1 cellular context compared by ENCODE assay signal in the genomic region with DNA sequence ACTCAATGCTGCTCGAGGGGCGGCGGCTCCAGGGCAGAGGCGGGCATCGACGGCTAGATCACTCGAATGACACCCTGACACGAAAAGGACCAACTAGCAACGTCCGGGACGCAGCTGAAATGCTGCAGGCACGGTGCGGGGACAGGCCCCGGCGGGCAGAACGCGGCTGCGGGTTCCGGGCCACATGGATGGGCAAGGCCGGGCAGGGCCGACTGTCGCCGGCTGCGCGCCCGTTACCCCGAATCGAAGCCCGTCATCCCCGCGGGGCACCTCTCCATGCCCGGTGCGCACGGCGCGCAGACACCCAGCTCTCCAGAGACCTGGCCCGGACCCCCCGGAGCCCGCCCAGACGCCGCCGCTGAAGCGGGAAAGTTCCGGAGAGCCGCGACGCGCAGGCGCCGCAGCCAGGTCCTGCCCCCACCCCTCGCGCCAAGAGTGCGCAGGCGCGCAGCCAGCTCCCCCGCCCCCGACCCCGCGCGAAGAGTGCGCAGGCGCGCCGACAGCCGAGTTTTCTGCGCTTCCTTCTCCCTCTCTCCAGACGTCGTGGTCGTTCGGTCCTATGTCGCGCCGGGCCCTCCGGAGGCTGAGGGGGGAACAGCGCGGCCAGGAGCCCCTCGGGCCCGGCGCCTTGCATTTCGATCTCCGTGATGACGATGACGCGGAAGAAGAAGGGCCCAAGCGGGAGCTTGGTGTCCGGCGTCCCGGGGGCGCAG.
A peak's percentile ranks its signal among the peaks of the same experiment; 100 is the strongest.
TF ChIP-seq lines count a peak whose summit lies in the region.

A gene with protein sequence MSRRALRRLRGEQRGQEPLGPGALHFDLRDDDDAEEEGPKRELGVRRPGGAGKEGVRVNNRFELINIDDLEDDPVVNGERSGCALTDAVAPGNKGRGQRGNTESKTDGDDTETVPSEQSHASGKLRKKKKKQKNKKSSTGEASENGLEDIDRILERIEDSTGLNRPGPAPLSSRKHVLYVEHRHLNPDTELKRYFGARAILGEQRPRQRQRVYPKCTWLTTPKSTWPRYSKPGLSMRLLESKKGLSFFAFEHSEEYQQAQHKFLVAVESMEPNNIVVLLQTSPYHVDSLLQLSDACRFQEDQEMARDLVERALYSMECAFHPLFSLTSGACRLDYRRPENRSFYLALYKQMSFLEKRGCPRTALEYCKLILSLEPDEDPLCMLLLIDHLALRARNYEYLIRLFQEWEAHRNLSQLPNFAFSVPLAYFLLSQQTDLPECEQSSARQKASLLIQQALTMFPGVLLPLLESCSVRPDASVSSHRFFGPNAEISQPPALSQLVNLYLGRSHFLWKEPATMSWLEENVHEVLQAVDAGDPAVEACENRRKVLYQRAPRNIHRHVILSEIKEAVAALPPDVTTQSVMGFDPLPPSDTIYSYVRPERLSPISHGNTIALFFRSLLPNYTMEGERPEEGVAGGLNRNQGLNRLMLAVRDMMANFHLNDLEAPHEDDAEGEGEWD (plus strand): TSS at position 484 of the 713 bp plus-strand sequence. CDS start 76 bp downstream, at position 560.

TF ChIP-seq in HepG2, 621 proteins besides CTCF, POLR2A, EP300 and RAD21 (continued from another document and continues in another):
- TF ChIP-seq DNMT3B (CRISPR knock-in tag; conservative IDR thresholded peaks at IDR 0.05) (no peak; the same call in 1 of the 2 replicates), ZNF556 (CRISPR knock-in tag; IDR thresholded peaks at IDR 0.05; ENCODE audit: borderline replicate concordance) (no peak), ZBTB7A (CRISPR knock-in tag; IDR thresholded peaks at IDR 0.05) (peak; percentile 51), ZNF20 (CRISPR knock-in tag; IDR thresholded peaks at IDR 0.05) (peak; percentile 96), SYNCRIP (IDR thresholded peaks at IDR 0.05; ENCODE audit: insufficient read depth, low read depth, low read length) (no peak), ZNF121 (CRISPR knock-in tag; IDR thresholded peaks at IDR 0.05) (peak; percentile 66; the same call in 1 of the 2 replicates), ZNF550 (CRISPR knock-in tag; IDR thresholded peaks at IDR 0.05; ENCODE audit: borderline replicate concordance) (peak; percentile 91; the same call in 1 of the 2 replicates), ZNF552 (CRISPR knock-in tag; IDR thresholded peaks at IDR 0.05; ENCODE audit: borderline replicate concordance) (peak; percentile 94), CENPX (CRISPR knock-in tag; IDR thresholded peaks at IDR 0.05) (no peak), ZHX1 (CRISPR knock-in tag; IDR thresholded peaks at IDR 0.05; ENCODE audit: low read depth) (no peak; the same call in 1 of the 2 replicates), ZNF432 (CRISPR knock-in tag; IDR thresholded peaks at IDR 0.05; ENCODE audit: borderline replicate concordance) (no peak), ZNF780A (CRISPR knock-in tag; IDR thresholded peaks at IDR 0.05) (no peak), HIVEP1 (CRISPR knock-in tag; IDR thresholded peaks at IDR 0.05) (peak; percentile 88), CEBPZ (IDR thresholded peaks at IDR 0.05; ENCODE audit: low read length) (no peak), ZNF333 (CRISPR knock-in tag; IDR thresholded peaks at IDR 0.05; ENCODE audit: borderline replicate concordance) (peak; percentile 92), ZNF354B (CRISPR knock-in tag; IDR thresholded peaks at IDR 0.05) (peak; percentile 29; the same call in 1 of the 2 replicates), EEA1 (CRISPR knock-in tag; IDR thresholded peaks at IDR 0.05; ENCODE audit: borderline replicate concordance) (peak; percentile 96), CC2D1A (CRISPR knock-in tag; IDR thresholded peaks at IDR 0.05) (0 out of 2 replicates have a peak, but pooled peaks have one; percentile 79), SOX13 (IDR thresholded peaks at IDR 0.05) (no peak), SOX13 (CRISPR knock-in tag; conservative IDR thresholded peaks at IDR 0.05 in 1 of 2, IDR thresholded peaks at IDR 0.05 in 1 of 2) (no peak), ZNF34 (CRISPR knock-in tag; IDR thresholded peaks at IDR 0.05; ENCODE audit: borderline replicate concordance) (0 out of 2 replicates have a peak, but pooled peaks have one; percentile 66), GABPB1 (CRISPR knock-in tag; IDR thresholded peaks at IDR 0.05) (peak; percentile 79; the same call in 1 of the 2 replicates), CENPBD1 (CRISPR knock-in tag; IDR thresholded peaks at IDR 0.05; ENCODE audit: borderline replicate concordance, low read depth) (peak; percentile 95; the same call in 1 of the 2 replicates), SRSF4 (IDR thresholded peaks at IDR 0.05; ENCODE audit: low read depth, low read length, poor library complexity, severe bottlenecking) (no peak), SAP130 (CRISPR knock-in tag; IDR thresholded peaks at IDR 0.05; ENCODE audit: low read depth) (peak; percentile 63), ZNF382 (CRISPR knock-in tag; IDR thresholded peaks at IDR 0.05; ENCODE audit: borderline replicate concordance) (no peak), ZNF788 (CRISPR knock-in tag; IDR thresholded peaks at IDR 0.05; ENCODE audit: borderline replicate concordance) (peak; percentile 75; the same call in 1 of the 2 replicates), ZBTB2 (CRISPR knock-in tag; IDR thresholded peaks at IDR 0.05; ENCODE audit: low read depth) (no peak), ZNF367 (CRISPR knock-in tag; IDR thresholded peaks at IDR 0.05; ENCODE audit: borderline replicate concordance) (peak; percentile 88), ATAD3A (CRISPR knock-in tag; IDR thresholded peaks at IDR 0.05) (no peak), AHR (CRISPR knock-in tag; IDR thresholded peaks at IDR 0.05) (peak; percentile 68; the same call in 1 of the 2 replicates), ZMAT3 (CRISPR knock-in tag; conservative IDR thresholded peaks at IDR 0.05) (peak; percentile 86), NFKB2 (CRISPR knock-in tag; IDR thresholded peaks at IDR 0.05; ENCODE audit: borderline replicate concordance) (peak; percentile 92; the same call in 1 of the 2 replicates), CBX2 (IDR thresholded peaks at IDR 0.05; ENCODE audit: low read depth, low read length) (no peak), CBX2 (CRISPR knock-in tag; IDR thresholded peaks at IDR 0.05; ENCODE audit: low read depth) (no peak), ZNF331 (CRISPR knock-in tag; IDR thresholded peaks at IDR 0.05) (peak; percentile 18; the same call in 1 of the 2 replicates), U2AF2 (IDR thresholded peaks at IDR 0.05; ENCODE audit: low read depth, low read length) (no peak), DDIT3 (CRISPR knock-in tag; IDR thresholded peaks at IDR 0.05) (no peak; the same call in 1 of the 2 replicates), ZNF326 (CRISPR knock-in tag; IDR thresholded peaks at IDR 0.05; ENCODE audit: borderline replicate concordance) (0 out of 2 replicates have a peak, but pooled peaks have one; percentile 34), ZNF253 (CRISPR knock-in tag; IDR thresholded peaks at IDR 0.05; ENCODE audit: borderline replicate concordance) (peak; percentile 97), HCFC1 (IDR thresholded peaks at IDR 0.05; ENCODE audit: low read depth, low read length) (peak; percentile 5; the same call in 1 of the 2 replicates), ATF6 (CRISPR knock-in tag; conservative IDR thresholded peaks at IDR 0.05) (0 out of 2 replicates have a peak, but pooled peaks have one; percentile 66), ZNF441 (CRISPR knock-in tag; IDR thresholded peaks at IDR 0.05; ENCODE audit: borderline replicate concordance) (peak; percentile 42; the same call in 1 of the 2 replicates)
- TF ChIP-seq, protein P1, sequence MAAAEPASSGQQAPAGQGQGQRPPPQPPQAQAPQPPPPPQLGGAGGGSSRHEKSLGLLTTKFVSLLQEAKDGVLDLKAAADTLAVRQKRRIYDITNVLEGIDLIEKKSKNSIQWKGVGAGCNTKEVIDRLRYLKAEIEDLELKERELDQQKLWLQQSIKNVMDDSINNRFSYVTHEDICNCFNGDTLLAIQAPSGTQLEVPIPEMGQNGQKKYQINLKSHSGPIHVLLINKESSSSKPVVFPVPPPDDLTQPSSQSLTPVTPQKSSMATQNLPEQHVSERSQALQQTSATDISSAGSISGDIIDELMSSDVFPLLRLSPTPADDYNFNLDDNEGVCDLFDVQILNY (CRISPR knock-in tag; conservative IDR thresholded peaks at IDR 0.05), result peak; percentile 73; the same call in 1 of the 2 replicates
- TF ChIP-seq, protein P2, sequence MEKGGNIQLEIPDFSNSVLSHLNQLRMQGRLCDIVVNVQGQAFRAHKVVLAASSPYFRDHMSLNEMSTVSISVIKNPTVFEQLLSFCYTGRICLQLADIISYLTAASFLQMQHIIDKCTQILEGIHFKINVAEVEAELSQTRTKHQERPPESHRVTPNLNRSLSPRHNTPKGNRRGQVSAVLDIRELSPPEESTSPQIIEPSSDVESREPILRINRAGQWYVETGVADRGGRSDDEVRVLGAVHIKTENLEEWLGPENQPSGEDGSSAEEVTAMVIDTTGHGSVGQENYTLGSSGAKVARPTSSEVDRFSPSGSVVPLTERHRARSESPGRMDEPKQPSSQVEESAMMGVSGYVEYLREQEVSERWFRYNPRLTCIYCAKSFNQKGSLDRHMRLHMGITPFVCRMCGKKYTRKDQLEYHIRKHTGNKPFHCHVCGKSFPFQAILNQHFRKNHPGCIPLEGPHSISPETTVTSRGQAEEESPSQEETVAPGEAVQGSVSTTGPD (CRISPR knock-in tag; IDR thresholded peaks at IDR 0.05), result no peak
- TF ChIP-seq, protein P3, sequence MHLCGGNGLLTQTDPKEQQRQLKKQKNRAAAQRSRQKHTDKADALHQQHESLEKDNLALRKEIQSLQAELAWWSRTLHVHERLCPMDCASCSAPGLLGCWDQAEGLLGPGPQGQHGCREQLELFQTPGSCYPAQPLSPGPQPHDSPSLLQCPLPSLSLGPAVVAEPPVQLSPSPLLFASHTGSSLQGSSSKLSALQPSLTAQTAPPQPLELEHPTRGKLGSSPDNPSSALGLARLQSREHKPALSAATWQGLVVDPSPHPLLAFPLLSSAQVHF (CRISPR knock-in tag; IDR thresholded peaks at IDR 0.05), result peak; percentile 82
